Comparison of ENCODE assay signal across 13 cellular contexts in genomic region chr13:107138987-107139386, GRCh38.
"Had no signal": no experiment of that assay in that cellular context is flagged by ENCODE, and none has a peak within 500 bp of the region (broad histone marks: within the 10 kb centered on the region; RNA-seq: fewer than 3 reads in every experiment).

No MANE protein-coding gene starts in this region.

- H3K27ac ChIP-seq: neural progenitor cell, thoracic aorta had no signal

- H3K36me3 ChIP-seq: breast epithelium, neural progenitor cell, thoracic aorta had no signal

- H3K27me3 ChIP-seq: breast epithelium, dorsolateral prefrontal cortex, neural progenitor cell had no signal

- H3K4me3 ChIP-seq: breast epithelium, dorsolateral prefrontal cortex, neural progenitor cell, thoracic aorta had no signal

- DNase-seq: activated CD4-positive, alpha-beta T cell treated with anti-CD3 and anti-CD28 coated beads, Interleukin-2, amount 50 U/mL, for 1 hour; activated CD8-positive, alpha-beta memory T cell treated with anti-CD3 and anti-CD28 coated beads for 24 hours; activated gamma-delta T cell treated with Interleukin-2 at 50 U/mL for 16 hours; activated naive CD8-positive, alpha-beta T cell treated with anti-CD3 and anti-CD28 coated beads, Interleukin-2, amount 10 ng/mL, durations not matched to agents 7 days and 5 days; anterior cingulate cortex; erythroblast; kidney glomerular epithelial cell; stimulated activated CD4-positive, alpha-beta T cell treated with anti-CD3 and anti-CD28 coated beads, Interleukin-1b, Interleukin-23, amount 100 ng/mL, for 48 hours; T-helper 9 cell had no signal

- H3K9me3 ChIP-seq: breast epithelium, thoracic aorta had no signal

- H3K4me1 ChIP-seq: breast epithelium, neural progenitor cell had no signal
